ENCODE assay signal across 20 cellular contexts in genomic region chr14:59939828-59940227, GRCh38. TPM values are rescaled to one million over a fixed set of nuclear protein-coding genes. Genes with fewer than 3 reads are reported as not detected.
A peak's percentile ranks its signal among the peaks of the same experiment; 100 is the strongest.
DNase-seq lines count a peak whose midpoint lies in the region; ATAC-seq, FAIRE-seq and TF ChIP-seq lines count a peak whose summit lies in the region.
"Had no signal": no experiment of that assay in that cellular context is flagged by ENCODE, and none has a peak within 500 bp of the region (broad histone marks: within the 10 kb centered on the region; RNA-seq: fewer than 3 reads in every experiment).

No MANE protein-coding gene starts in this region.

- no peaks in the 10 kb centered on the region for H3K27me3 ChIP-seq in GM06990 (replicated peaks; ENCODE audit: control insufficient read depth, insufficient read depth, low read length)
- no peaks in the 10 kb centered on the region for H3K27me3 ChIP-seq in vagina
- no peaks in the 10 kb centered on the region for H3K27me3 ChIP-seq in small intestine (ENCODE audit: control insufficient read depth in 2 of 2, insufficient read depth in 2 of 2, low read length in 2 of 2)
- H3K27me3 ChIP-seq: gastrocnemius medialis, sigmoid colon had no signal

- DNase-seq in GM06990 (ENCODE audit: extremely low read depth, insufficient read length): peak; percentile 34
- DNase-seq in GM19239 (ENCODE audit: insufficient read length, low spot score): no peak
- DNase-seq in vagina (ENCODE audit: extremely low spot score in 2 of 2): no peak
- no peak for DNase-seq in posterior cingulate gyrus
- no peak for DNase-seq in small intestine
- no peak for DNase-seq in Kasumi-1 (lab: John Stamatoyannopoulos, UW)
- DNase-seq: activated CD4-positive, alpha-beta T cell treated with anti-CD3 and anti-CD28 coated beads for 4 hours; activated T-cell treated with anti-CD3 and anti-CD28 coated beads, Interleukin-2, amount 50 U/mL, for 1 hour; CD4-positive, alpha-beta memory T cell; gastrocnemius medialis; sigmoid colon; stimulated activated naive CD4-positive, alpha-beta T cell; T-helper 17 cell had no signal

- no peaks in the 10 kb centered on the region for H3K9me3 ChIP-seq in vagina
- H3K9me3 ChIP-seq in small intestine (ENCODE audit: control insufficient read depth, low read depth): no peaks in the 10 kb centered on the region
- H3K9me3 ChIP-seq: A549, gastrocnemius medialis, sigmoid colon had no signal

- no peaks in the 10 kb centered on the region for H3K36me3 ChIP-seq in GM06990 (ENCODE audit: control insufficient read depth, insufficient read depth, low read length)
- H3K36me3 ChIP-seq in vagina: no peaks in the 10 kb centered on the region
- no peaks in the 10 kb centered on the region for H3K36me3 ChIP-seq in small intestine (ENCODE audit: control insufficient read depth in 2 of 2, insufficient read depth in 2 of 2, low read length in 2 of 2)
- H3K36me3 ChIP-seq: gastrocnemius medialis, sigmoid colon had no signal

- H3K4me1 ChIP-seq in vagina (no peaks in the 10 kb centered on the region), small intestine (ENCODE audit: control insufficient read depth in 2 of 2, insufficient read depth in 1 of 2, low read depth in 1 of 2, low read length in 1 of 2) (no peaks in the 10 kb centered on the region)
- H3K4me1 ChIP-seq: A549, gastrocnemius medialis, sigmoid colon had no signal

- TF ChIP-seq POLR2A in vagina (IDR thresholded peaks at IDR 0.05): no peak

- 71 to 76% (median 72%) methylated on average over 3 of the region's 3 CpGs for WGBS in small intestine, 3 donors

- TF ChIP-seq CTCF in GM06990 (IDR thresholded peaks at IDR 0.05; ENCODE audit: insufficient read depth, low read length, poor library complexity, severe bottlenecking): no peak
- no peak for TF ChIP-seq CTCF in vagina (IDR thresholded peaks at IDR 0.05)

- FAIRE-seq in GM19239 (lab: Jason Lieb, UNC): peak; percentile 47
- FAIRE-seq in small intestine (lab: Jason Lieb, UNC): no peak
- FAIRE-seq: A549, endothelial cell of umbilical vein, GM18507, keratinocyte had no signal

- ATAC-seq in HG02588 (IDR thresholded peaks at IDR 0.05; ENCODE audit: unreplicated experiment) (peak; percentile 56), HG03342 (IDR thresholded peaks at IDR 0.05; ENCODE audit: unreplicated experiment) (peak; percentile 70)
- ATAC-seq: A549, gastrocnemius medialis, Right ventricle myocardium inferior, T-helper 17 cell had no signal

- H3K27ac ChIP-seq in vagina (no peak overlapping the region), small intestine (ENCODE audit: low read depth in 1 of 2, low read length in 1 of 2) (no peak overlapping the region)
- H3K27ac ChIP-seq: A549, gastrocnemius medialis, sigmoid colon had no signal

- no peak overlapping the region for H3K4me3 ChIP-seq in GM06990 (replicated peaks; ENCODE audit: low read depth, low read length)
- H3K4me3 ChIP-seq in vagina: no peak overlapping the region
- no peak overlapping the region for H3K4me3 ChIP-seq in small intestine (ENCODE audit: low read depth in 1 of 2, low read length in 2 of 2)
- H3K4me3 ChIP-seq: A549, gastrocnemius medialis, sigmoid colon had no signal

- intact Hi-C loops in vagina (cut with DNase I) (no loop called here), posterior cingulate gyrus (cut with DNase I) (no loop called here)

RNA-seq across cellular contexts. Expression of gene LRRC9, which starts 19.9 kb away (rescaled TPM):
- total RNA-seq in vagina: 3.2 TPM
- polyA plus RNA-seq in small intestine: not detected
- total RNA-seq: endothelial cell of umbilical vein, sigmoid colon, T-helper 17 cell had no signal
- polyA plus RNA-seq: A549; CD4-positive, alpha-beta memory T cell; endothelial cell of umbilical vein; keratinocyte; sigmoid colon had no signal
